In the genomic region with DNA sequence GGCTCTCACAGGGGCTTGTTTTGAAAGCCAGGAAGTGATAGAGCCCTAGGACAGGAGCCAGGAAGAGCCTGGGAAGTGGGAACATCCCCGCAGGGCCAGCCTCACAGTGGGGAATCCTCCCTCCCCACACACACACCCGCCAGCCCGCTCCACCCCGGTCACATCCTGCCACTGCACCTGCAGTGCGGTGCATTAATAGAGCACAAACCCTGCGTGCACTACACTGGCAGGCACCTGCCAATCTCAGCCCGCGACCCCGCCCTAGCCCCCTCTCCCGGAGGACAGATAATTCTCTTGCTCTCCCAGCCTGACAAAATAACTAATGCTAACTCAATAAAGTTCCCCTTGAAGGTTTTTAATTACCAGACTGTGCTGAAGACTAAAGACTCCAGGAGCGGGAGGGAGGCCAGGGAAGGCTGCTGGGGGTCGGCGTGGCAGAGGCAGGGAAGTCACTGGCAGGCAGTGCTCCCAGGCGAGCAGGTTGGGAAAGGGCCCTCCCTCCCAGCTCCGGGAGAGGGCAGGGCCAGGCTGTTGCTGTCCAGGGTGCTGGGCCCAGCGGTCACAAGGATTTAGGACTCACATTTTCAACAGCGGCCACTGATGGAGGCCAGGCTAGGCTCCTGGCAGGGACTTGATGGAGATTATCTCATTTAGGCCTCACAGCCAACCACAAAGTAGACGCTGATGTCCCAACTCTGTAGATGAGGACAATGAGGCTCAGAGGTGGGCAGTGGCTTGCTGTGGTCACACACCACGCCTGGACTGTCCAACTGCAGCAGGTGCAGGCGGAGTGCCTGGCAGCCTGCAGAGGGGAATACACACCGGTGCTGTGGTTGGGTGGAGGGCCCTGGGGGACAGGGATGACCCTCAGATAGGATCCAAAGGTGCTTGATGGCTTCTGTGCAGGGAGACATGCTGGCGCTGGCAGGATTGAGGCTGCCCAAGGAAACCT, we compare ENCODE assay signal across 1 cellular context.
TF ChIP-seq lines count a peak whose summit lies in the region.

No MANE protein-coding gene starts in this region.

TF ChIP-seq in A549, 52 proteins besides CTCF, POLR2A, EP300 and RAD21 (continued from another document):
- TF ChIP-seq, protein P1, sequence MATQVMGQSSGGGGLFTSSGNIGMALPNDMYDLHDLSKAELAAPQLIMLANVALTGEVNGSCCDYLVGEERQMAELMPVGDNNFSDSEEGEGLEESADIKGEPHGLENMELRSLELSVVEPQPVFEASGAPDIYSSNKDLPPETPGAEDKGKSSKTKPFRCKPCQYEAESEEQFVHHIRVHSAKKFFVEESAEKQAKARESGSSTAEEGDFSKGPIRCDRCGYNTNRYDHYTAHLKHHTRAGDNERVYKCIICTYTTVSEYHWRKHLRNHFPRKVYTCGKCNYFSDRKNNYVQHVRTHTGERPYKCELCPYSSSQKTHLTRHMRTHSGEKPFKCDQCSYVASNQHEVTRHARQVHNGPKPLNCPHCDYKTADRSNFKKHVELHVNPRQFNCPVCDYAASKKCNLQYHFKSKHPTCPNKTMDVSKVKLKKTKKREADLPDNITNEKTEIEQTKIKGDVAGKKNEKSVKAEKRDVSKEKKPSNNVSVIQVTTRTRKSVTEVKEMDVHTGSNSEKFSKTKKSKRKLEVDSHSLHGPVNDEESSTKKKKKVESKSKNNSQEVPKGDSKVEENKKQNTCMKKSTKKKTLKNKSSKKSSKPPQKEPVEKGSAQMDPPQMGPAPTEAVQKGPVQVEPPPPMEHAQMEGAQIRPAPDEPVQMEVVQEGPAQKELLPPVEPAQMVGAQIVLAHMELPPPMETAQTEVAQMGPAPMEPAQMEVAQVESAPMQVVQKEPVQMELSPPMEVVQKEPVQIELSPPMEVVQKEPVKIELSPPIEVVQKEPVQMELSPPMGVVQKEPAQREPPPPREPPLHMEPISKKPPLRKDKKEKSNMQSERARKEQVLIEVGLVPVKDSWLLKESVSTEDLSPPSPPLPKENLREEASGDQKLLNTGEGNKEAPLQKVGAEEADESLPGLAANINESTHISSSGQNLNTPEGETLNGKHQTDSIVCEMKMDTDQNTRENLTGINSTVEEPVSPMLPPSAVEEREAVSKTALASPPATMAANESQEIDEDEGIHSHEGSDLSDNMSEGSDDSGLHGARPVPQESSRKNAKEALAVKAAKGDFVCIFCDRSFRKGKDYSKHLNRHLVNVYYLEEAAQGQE (IDR thresholded peaks at IDR 0.05) = peak; percentile 91
